ENCODE assay signal across 1 cellular context in the genomic region with DNA sequence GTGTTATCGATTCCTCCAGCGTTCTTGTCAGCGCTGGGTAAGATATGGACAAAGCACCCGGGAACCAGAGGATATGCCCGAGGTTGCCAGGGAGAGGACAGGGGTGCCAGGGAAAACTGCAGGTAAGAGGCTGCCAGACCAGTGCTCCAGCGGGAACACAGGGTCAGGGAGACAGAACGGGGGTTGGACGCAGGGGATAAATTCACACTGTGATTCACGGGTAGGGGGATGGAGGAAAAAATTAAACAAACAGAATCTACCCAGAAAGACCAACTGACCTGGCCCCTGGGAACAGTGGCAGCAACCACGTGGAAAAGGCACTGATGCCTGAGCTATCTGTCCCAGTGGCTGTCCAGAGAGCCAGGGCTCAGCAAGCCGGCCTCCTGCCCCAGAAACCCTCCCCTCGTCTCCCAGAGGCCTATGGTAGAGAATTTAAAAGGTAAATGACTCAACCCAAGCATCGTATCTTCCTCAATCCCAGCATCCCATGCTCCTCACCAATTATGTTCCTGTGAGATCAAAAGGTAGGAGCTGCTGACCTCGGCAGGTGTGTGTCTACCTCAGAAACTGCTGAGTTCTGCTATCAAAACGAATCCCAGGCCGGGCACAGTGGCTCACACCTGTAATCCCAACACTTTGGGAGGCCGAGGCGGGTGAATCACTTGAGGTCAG.
TF ChIP-seq lines count a peak whose summit lies in the region.

No MANE protein-coding gene starts in this region.

TF ChIP-seq in WTC11, 78 proteins besides CTCF, POLR2A, EP300 and RAD21 (continued from another document):
- no peak for TF ChIP-seq IRF2 (CRISPR knock-in tag; IDR thresholded peaks at IDR 0.05; ENCODE audit: borderline replicate concordance, low read depth)
